8 cellular contexts compared by ENCODE assay signal in the genomic region with DNA sequence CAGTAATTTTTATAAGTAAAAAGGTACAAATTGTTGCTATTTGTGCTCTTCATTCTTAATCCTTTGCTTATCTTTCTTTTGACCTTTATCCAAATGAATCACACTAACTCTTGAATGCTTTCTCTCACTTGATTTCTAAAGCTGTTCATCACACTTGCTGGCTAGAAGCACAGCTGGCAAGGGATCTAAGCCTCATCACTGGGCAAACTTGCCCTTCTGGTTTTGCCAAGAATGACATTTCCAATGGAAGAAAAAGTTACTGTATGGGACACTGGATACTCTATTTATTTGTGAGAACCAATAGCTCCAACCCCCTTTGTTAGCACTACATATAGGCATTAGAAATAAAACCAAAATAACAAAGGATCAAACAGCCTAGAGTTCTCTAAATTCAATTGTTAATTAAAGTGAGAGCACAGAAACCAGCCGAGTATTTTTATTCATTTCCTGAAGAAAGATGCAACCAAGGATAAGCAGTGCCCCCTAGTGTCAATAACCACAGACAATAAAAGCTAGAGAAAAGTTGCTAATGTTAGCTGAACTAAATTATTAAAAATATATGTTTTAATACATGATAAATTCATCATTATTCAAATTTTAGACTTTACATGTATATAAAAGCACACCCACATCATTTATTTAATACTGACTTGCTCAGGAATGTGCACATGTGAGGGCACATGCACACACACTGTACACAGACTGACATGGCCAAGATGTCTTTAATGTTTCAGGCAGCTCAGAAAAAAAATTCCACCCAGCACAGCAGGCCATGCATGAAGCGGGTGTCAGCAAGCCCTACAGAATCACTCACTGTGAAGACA. TPM values are rescaled to one million over a fixed set of nuclear protein-coding genes. Genes with fewer than 3 reads are reported as not detected.
DNase-seq lines count a peak whose midpoint lies in the region; ATAC-seq, FAIRE-seq and TF ChIP-seq lines count a peak whose summit lies in the region.

No MANE protein-coding gene starts in this region.

- peak; percentile 76 for ATAC-seq in HG02885 (IDR thresholded peaks at IDR 0.05; ENCODE audit: poor library complexity, unreplicated experiment)

- TF ChIP-seq POLR2A in breast epithelium (IDR thresholded peaks at IDR 0.05), result no peak

- H3K27ac ChIP-seq in breast epithelium, result no peak overlapping the region

- FAIRE-seq in urothelium cell line (lab: Jason Lieb, UNC), result no peak

- peak; percentile 48 for DNase-seq in AG10803 (ENCODE audit: low read depth)
- peak; percentile 14 for DNase-seq in GM04503 (ENCODE audit: low read depth)
- DNase-seq in NCI-H226, result peak; percentile 49
- DNase-seq in breast epithelium (ENCODE audit: low spot score in 2 of 2), result no peak
- DNase-seq in left kidney (ENCODE audit: low read depth, low spot score), result peak; percentile 88
- peak; percentile 6 for DNase-seq in urothelium cell line (ENCODE audit: low spot score)
- no peak for DNase-seq in posterior vena cava (ENCODE audit: low spot score)

- intact Hi-C loops in breast epithelium (cut with DNase I; ENCODE audit: low total_unique reads) (loop anchor here (5.0 kb wide), 1 partner anchor 189 kb away; no protein-coding TSS in a partner anchor), posterior vena cava (cut with DNase I) (loop anchor here in 1 of 2 donors (10.0 kb wide), 1 partner anchor 206 kb away; no protein-coding TSS in a partner anchor)

- TF ChIP-seq CTCF in AG10803 (conservative IDR thresholded peaks at IDR 0.05; ENCODE audit: low read length) (peak; percentile 77), breast epithelium (IDR thresholded peaks at IDR 0.05) (peak in 2 of 3 donors; percentile 36 to 50)

- H3K9me3 ChIP-seq in breast epithelium, result no peaks in the 10 kb centered on the region

- no peaks in the 10 kb centered on the region for H3K36me3 ChIP-seq in breast epithelium

- H3K4me3 ChIP-seq in AG10803 (ENCODE audit: low read length) (no peak overlapping the region), breast epithelium (no peak overlapping the region)

- peaks cover 0 to 5% of the 10 kb centered on the region in 2 donors for H3K4me1 ChIP-seq in breast epithelium

- no peaks in the 10 kb centered on the region for H3K27me3 ChIP-seq in breast epithelium

RNA-seq across cellular contexts. Expression of gene POU5F2, which starts 59.8 kb away (rescaled TPM):
- 10 to 100 TPM in 1 of 3 donors, 1 to 10 TPM in 2; 4.2 to 10.4 (median 6.2) TPM for total RNA-seq in breast epithelium
- total RNA-seq in posterior vena cava, result 1 to 10 TPM; 2.0 to 2.4 TPM

Comparison
In these comparisons a context has a peak if more than half of its experiments do, and no peak if none do; other contexts are left out.
1. DNase-seq: peak in AG10803 (single experiment), GM04503 (single experiment), NCI-H226 (single experiment), left kidney (single experiment) and urothelium cell line (single experiment); none in breast epithelium (0 of 2) and posterior vena cava (single experiment).